Comparison of ENCODE assay signal across 16 cellular contexts in the genomic region with DNA sequence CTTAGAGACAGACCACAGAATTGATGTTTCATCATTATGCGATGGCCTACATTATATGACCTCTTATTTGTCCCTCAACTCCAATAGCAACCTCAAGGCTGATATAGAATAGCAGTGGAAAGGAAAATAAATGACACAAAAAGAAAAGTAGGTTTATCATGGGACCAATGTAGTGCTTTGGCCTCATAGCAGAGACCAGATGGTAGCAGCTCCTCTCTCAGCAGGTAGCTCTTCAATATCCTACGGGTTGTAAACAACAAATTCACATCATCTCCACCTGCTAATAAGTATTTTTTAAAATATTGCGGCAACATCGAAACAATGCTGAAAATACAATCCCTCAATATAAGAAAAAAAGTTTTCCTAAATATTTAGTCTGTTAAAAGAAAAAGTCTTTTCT. TPM values are rescaled to one million over a fixed set of nuclear protein-coding genes. Genes with fewer than 3 reads are reported as not detected.
DNase-seq lines count a peak whose midpoint lies in the region; ATAC-seq and TF ChIP-seq lines count a peak whose summit lies in the region.
"Had no signal": no experiment of that assay in that cellular context is flagged by ENCODE, and none has a peak within 500 bp of the region (broad histone marks: within the 10 kb centered on the region; RNA-seq: fewer than 3 reads in every experiment).

No MANE protein-coding gene starts in this region.

- no peaks in the 10 kb centered on the region for H3K36me3 Mint-ChIP-seq in brain
- H3K36me3 Mint-ChIP-seq: CD8-positive, alpha-beta memory T cell had no signal

- H3K27me3 Mint-ChIP-seq in brain, result no peaks in the 10 kb centered on the region

- no peaks in the 10 kb centered on the region for H3K9me3 Mint-ChIP-seq in brain
- H3K9me3 Mint-ChIP-seq: CD8-positive, alpha-beta memory T cell had no signal

- TF ChIP-seq CTCF in brain (conservative IDR thresholded peaks at IDR 0.05), result no peak

- H3K4me3 Mint-ChIP-seq in brain, result peak overlapping the region in 1 of 5 experiments; percentile 1

- ATAC-seq in GM18520 (IDR thresholded peaks at IDR 0.05; ENCODE audit: unreplicated experiment) (no peak), HG02678 (IDR thresholded peaks at IDR 0.05; ENCODE audit: unreplicated experiment) (no peak), GM18517 (IDR thresholded peaks at IDR 0.05; ENCODE audit: unreplicated experiment) (no peak)
- ATAC-seq: HCT116 had no signal

- peaks cover 19% of the 10 kb centered on the region for H3K4me1 Mint-ChIP-seq in brain

- H3K27ac Mint-ChIP-seq in brain, result peak overlapping the region in 3 of 5 experiments; percentile 6 to 71 (median 42)

- peak; percentile 68 for DNase-seq in DMS 273 (lab: John Stamatoyannopoulos, UW; ENCODE audit: unreplicated experiment)
- DNase-seq in NCI-H1694 treated with DMSO at 0.1 percent for 48 hours (lab: John Stamatoyannopoulos, UW), result peak; percentile 84
- DNase-seq in NCI-H524 (lab: John Stamatoyannopoulos, UW), result peak; percentile 23 to 65
- DNase-seq in DMS79 treated with DMSO at 0.1 percent for 48 hours (lab: John Stamatoyannopoulos, UW), result no peak
- DNase-seq: 8988T; AML-193; Caco-2; CD8-positive, alpha-beta memory T cell; EL; GDM1; GM23248 had no signal

RNA-seq across cellular contexts. Expression of a gene that starts 25.2 kb away (rescaled TPM):
- 22.5 TPM for polyA plus RNA-seq in brain (ENCODE audit: insufficient read depth, low read depth, low replicate concordance)

RNA-seq across cellular contexts. Expression of a gene that starts 46.8 kb away (rescaled TPM):
- polyA plus RNA-seq in brain (ENCODE audit: insufficient read depth, low read depth, low replicate concordance), result 18.1 TPM
- polyA plus RNA-seq: GM23248 had no signal

RNA-seq across cellular contexts. Expression of a gene that starts 58.1 kb away (rescaled TPM):
- polyA plus RNA-seq in brain (ENCODE audit: insufficient read depth, low read depth, low replicate concordance), result 179 TPM
